8 cellular contexts compared by ENCODE assay signal in the genomic region with DNA sequence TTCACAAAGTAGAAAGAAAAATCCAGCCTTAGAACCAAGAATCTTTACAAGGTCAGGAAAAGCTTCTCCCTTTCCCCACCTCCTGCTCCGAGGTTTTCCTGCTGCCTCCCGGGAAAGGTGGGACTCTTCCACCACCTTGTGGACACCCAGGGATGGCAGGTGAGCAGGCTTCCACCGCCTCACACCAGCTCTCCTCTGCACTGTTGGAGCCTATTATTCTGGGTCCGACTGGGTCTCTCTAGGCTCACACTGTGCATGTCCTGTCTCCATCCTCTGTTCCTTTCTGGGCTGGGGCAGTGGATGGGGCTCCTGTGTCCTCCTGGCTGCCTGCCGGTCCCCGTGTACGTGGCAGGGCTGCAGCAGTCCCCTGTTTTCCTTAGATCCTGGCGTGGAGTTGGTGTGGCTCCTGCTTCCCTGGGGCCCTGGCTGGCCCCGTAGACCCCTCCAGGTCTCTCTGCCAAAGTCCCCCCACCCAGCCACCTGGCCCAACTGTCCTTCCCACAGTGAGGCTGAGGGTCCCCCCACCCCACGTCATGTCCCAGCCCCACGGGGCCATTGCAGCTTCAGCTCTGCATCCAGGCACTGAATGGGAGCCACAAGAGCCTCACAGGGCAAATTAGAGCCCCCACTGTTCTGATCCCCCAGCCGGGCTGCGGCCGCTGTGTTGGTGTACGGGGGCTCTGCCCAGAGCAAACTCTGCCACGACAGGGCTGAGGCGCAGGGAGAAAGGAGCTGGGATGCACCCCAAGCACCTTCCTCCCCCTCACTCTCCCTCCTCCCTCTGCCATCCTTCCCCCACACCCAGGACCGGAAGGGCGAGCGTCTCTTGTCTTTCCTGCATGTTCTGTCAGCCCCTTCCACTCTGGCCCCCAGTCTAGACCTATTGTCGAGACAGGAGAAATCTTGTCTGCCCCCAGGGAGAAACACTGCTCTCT. TPM values are rescaled to one million over a fixed set of nuclear protein-coding genes. Genes with fewer than 3 reads are reported as not detected.
DNase-seq lines count a peak whose midpoint lies in the region; ATAC-seq and TF ChIP-seq lines count a peak whose summit lies in the region.

No MANE protein-coding gene starts in this region.

- POLR2A ChIA-PET in CD4-positive, alpha-beta memory T cell (lab: Charles Lee; ENCODE audit: partially characterized antibody): interaction anchor here (0.6 to 0.7 kb wide), 2 partner anchors 284 to 299 kb away, joined by 3 to 4 read pairs; no protein-coding TSS in a partner anchor

- H3K9me3 Mint-ChIP-seq in CD4-positive, alpha-beta memory T cell: peaks cover 0 to 10% (median 0%) of the 10 kb centered on the region in 8 donors

- peak; percentile 56 for TF ChIP-seq CTCF in HL-60 (IDR thresholded peaks at IDR 0.05; ENCODE audit: insufficient read depth, low read length)
- TF ChIP-seq CTCF in uterus (IDR thresholded peaks at IDR 0.05): peak; percentile 83 to 97 (median 92)

- no peak overlapping the region for H3K4me3 ChIP-seq in CD4-positive, alpha-beta memory T cell (ENCODE audit: low read length in 2 of 2)
- H3K4me3 ChIP-seq in HL-60 (replicated peaks; ENCODE audit: insufficient read depth, low read length): no peak overlapping the region
- H3K4me3 ChIP-seq in NT2/D1 (ENCODE audit: insufficient read length, low read depth): no peak overlapping the region
- H3K4me3 ChIP-seq in uterus: no peak overlapping the region

- intact Hi-C loops in CD4-positive, alpha-beta memory T cell (cut with micrococcal nuclease): loop anchor here (1.0 to 10.0 kb wide), 4 partner anchors 160 to 332 kb away; no protein-coding TSS in a partner anchor
- intact Hi-C loops in uterus (cut with DNase I; ENCODE audit: low total_unique reads): loop anchor here (5.0 kb wide), 2 partner anchors 287 to 332 kb away; a partner anchor contains a TSS

- H3K27ac Mint-ChIP-seq in CD4-positive, alpha-beta memory T cell: peak overlapping the region in 1 of 7 donors; percentile 69

- peaks cover 4 to 30% (median 16%) of the 10 kb centered on the region in 4 donors for H3K4me1 Mint-ChIP-seq in CD4-positive, alpha-beta memory T cell

- no peak for ATAC-seq in HG02610 (IDR thresholded peaks at IDR 0.05; ENCODE audit: unreplicated experiment)

- H3K4me3 Mint-ChIP-seq in CD4-positive, alpha-beta memory T cell: peak overlapping the region in 1 of 8 donors; percentile 55

- peaks cover 11% of the 10 kb centered on the region for H3K4me1 ChIP-seq in CD4-positive, alpha-beta memory T cell (ENCODE audit: insufficient read depth, low read length)
- H3K4me1 ChIP-seq in NT2/D1 (ENCODE audit: insufficient read depth, insufficient read length): peaks cover 11% of the 10 kb centered on the region
- H3K4me1 ChIP-seq in uterus: no peaks in the 10 kb centered on the region

- no peaks in the 10 kb centered on the region for H3K36me3 Mint-ChIP-seq in CD4-positive, alpha-beta memory T cell

- peak overlapping the region; percentile 64 for H3K9ac ChIP-seq in NT2/D1 (ENCODE audit: insufficient read length, low read depth)

- CTCF ChIA-PET in CD4-positive, alpha-beta memory T cell (lab: Charles Lee; ENCODE audit: partially characterized antibody): interaction anchor here (0.5 to 9.9 kb wide), 14 partner anchors 12 to 514 kb away, joined by 3 to 147 read pairs (median 4); a partner anchor contains a TSS

- no peak for TF ChIP-seq POLR2A in uterus (IDR thresholded peaks at IDR 0.05)

- H3K36me3 ChIP-seq in CD4-positive, alpha-beta memory T cell (ENCODE audit: insufficient read depth, low read length): no peaks in the 10 kb centered on the region
- H3K36me3 ChIP-seq in NT2/D1 (ENCODE audit: insufficient read depth, insufficient read length, low read length): no peaks in the 10 kb centered on the region
- H3K36me3 ChIP-seq in uterus: no peaks in the 10 kb centered on the region

- H3K27me3 ChIP-seq in CD4-positive, alpha-beta memory T cell (ENCODE audit: insufficient read depth, low read length): peaks cover 8% of the 10 kb centered on the region
- H3K27me3 ChIP-seq in HL-60 (ENCODE audit: insufficient read depth, poor library complexity, severe bottlenecking) (peaks cover 26% of the 10 kb centered on the region), NT2/D1 (ENCODE audit: insufficient read depth, insufficient read length) (peaks cover 25% of the 10 kb centered on the region), uterus (no peaks in the 10 kb centered on the region)

- H3K27me3 Mint-ChIP-seq in CD4-positive, alpha-beta memory T cell: peaks cover 16 to 24% of the 10 kb centered on the region in 2 donors

- no peaks in the 10 kb centered on the region for H3K9me3 ChIP-seq in CD4-positive, alpha-beta memory T cell (ENCODE audit: control insufficient read depth in 1 of 2, low read length in 2 of 2)
- H3K9me3 ChIP-seq in NT2/D1 (ENCODE audit: insufficient read depth, low read length) (no peaks in the 10 kb centered on the region), uterus (no peaks in the 10 kb centered on the region)

- no peak overlapping the region for H3K27ac ChIP-seq in CD4-positive, alpha-beta memory T cell (ENCODE audit: low read depth, low read length)
- H3K27ac ChIP-seq in HL-60 (replicated peaks): no peak overlapping the region
- no peak overlapping the region for H3K27ac ChIP-seq in uterus

- DNase-seq in CD4-positive, alpha-beta memory T cell: peak; percentile 44 to 53 (median 50)
- DNase-seq in HL-60 (ENCODE audit: low read depth in 1 of 2, low spot score in 1 of 2) (peak in 1 of 2 experiments; percentile 50), NT2/D1 (ENCODE audit: low read depth, low spot score) (peak; percentile 68), fibroblast of the conjunctiva (ENCODE audit: low read depth) (peak; percentile 69), non-pigmented ciliary epithelial cell (ENCODE audit: low read depth) (peak; percentile 48), uterus (peak; percentile 79 to 83)
- peak; percentile 62 to 70 for DNase-seq in activated T-cell treated with anti-CD3 and anti-CD28 coated beads, Interleukin-2, amount 50 U/mL, for 48 hours

RNA-seq across cellular contexts. Expression of a gene that starts 3.3 kb away (rescaled TPM):
- total RNA-seq in CD4-positive, alpha-beta memory T cell: 1 to 10 TPM in 1 of 2 experiments, under 1 TPM in 1; 0.94 to 1.2 TPM
- polyA plus RNA-seq in CD4-positive, alpha-beta memory T cell: under 1 TPM; 0.33 to 0.52 TPM
- 10 to 100 TPM in 2 of 4 donors, 1 to 10 TPM in 1, under 1 TPM in 1; 0.51 to 13.8 (median 7.4) TPM for total RNA-seq in uterus
